Comparison of ENCODE assay signal across 18 cellular contexts in genomic region chr6:25477006-25477590, GRCh38.
DNase-seq lines count a peak whose midpoint lies in the region; ATAC-seq and TF ChIP-seq lines count a peak whose summit lies in the region.
"Had no signal": no experiment of that assay in that cellular context is flagged by ENCODE, and none has a peak within 500 bp of the region (broad histone marks: within the 10 kb centered on the region; RNA-seq: fewer than 3 reads in every experiment).

No MANE protein-coding gene starts in this region.

- H3K27me3 ChIP-seq in mammary epithelial cell (ENCODE audit: insufficient read depth, low read length) = no peaks in the 10 kb centered on the region
- H3K27me3 ChIP-seq: heart right ventricle, right lobe of liver had no signal

- ATAC-seq in GM18858 (IDR thresholded peaks at IDR 0.05; ENCODE audit: unreplicated experiment) (no peak), HG03469 (IDR thresholded peaks at IDR 0.05; ENCODE audit: unreplicated experiment) (no peak)
- ATAC-seq: effector memory CD8-positive, alpha-beta T cell; heart right ventricle; left lobe of liver; naive thymus-derived CD8-positive, alpha-beta T cell; right lobe of liver; T-cell had no signal

- H3K9me3 ChIP-seq in mammary epithelial cell (replicated peaks; ENCODE audit: insufficient read depth, low read length) = no peaks in the 10 kb centered on the region
- H3K9me3 ChIP-seq: heart right ventricle, right lobe of liver had no signal

- 71% methylated on average over 4 of the region's 4 CpGs for WGBS in mammary epithelial cell (ENCODE audit: low coverage, missing lambda C conversion rate)

- dilution Hi-C loops in mammary epithelial cell (cut with HindIII; ENCODE audit: low sequenced_read_pairs) = no loop called here

- BruUV-seq in mammary epithelial cell (replicated peaks; lab: Mats Ljungman, UMichigan) = no TSS peak

- intact Hi-C loops in mammary epithelial cell (cut with micrococcal nuclease) = no loop called here

- TF ChIP-seq CTCF in mammary epithelial cell (conservative IDR thresholded peaks at IDR 0.05 in 1 of 2, IDR thresholded peaks at IDR 0.05 in 1 of 2; ENCODE audit: extremely low read depth in 1 of 2, insufficient read depth in 1 of 2, low read depth in 1 of 2, low read length in 2 of 2) = no peak

- H3K4me3 ChIP-seq in mammary epithelial cell (replicated peaks in 1 of 3; ENCODE audit: insufficient read depth in 1 of 3, low read depth in 2 of 3, low read length in 3 of 3) = no peak overlapping the region
- H3K4me3 ChIP-seq: heart right ventricle, PC-9, right lobe of liver had no signal

- peak; percentile 37 for DNase-seq in ELR (ENCODE audit: low read depth)
- peak; percentile 90 for DNase-seq in M059J (ENCODE audit: low read depth)
- peak; percentile 61 for DNase-seq in mammary epithelial cell
- peak; percentile 67 for DNase-seq in myocyte (ENCODE audit: low read depth)
- DNase-seq in stimulated activated CD4-positive, alpha-beta T cell treated with anti-CD3 and anti-CD28 coated beads, Interleukin-12 subunit alpha, Interleukin-12 subunit beta, amount 100 ng/mL, for 4 hours = no peak
- no peak for DNase-seq in NCI-H1694 treated with DMSO at 0.1 percent for 48 hours (lab: John Stamatoyannopoulos, UW)
- DNase-seq: anterior cingulate cortex; CD4-positive, CD25-positive, alpha-beta regulatory T cell; effector memory CD8-positive, alpha-beta T cell; heart right ventricle; naive thymus-derived CD8-positive, alpha-beta T cell; PC-9; right lobe of liver; stimulated activated naive CD4-positive, alpha-beta T cell treated with Interleukin-2 at 50 U/mL for 16 hours; T-cell had no signal

- no peak overlapping the region for H3K9ac ChIP-seq in mammary epithelial cell (ENCODE audit: insufficient read depth, low read length)

- peaks cover 15% of the 10 kb centered on the region for H3K36me3 ChIP-seq in mammary epithelial cell (ENCODE audit: insufficient read depth, low read length)
- H3K36me3 ChIP-seq: heart right ventricle, right lobe of liver had no signal

- CTCF ChIA-PET in mammary epithelial cell (lab: Charles Lee; ENCODE audit: low non-redundant PET) = no interaction called here

- in situ Hi-C loops in mammary epithelial cell (cut with MboI; ENCODE audit: low sequenced_read_pairs in 2 of 2) = no loop called here

- peaks cover 26% of the 10 kb centered on the region for H3K4me1 ChIP-seq in mammary epithelial cell (ENCODE audit: insufficient read depth, low read length)
- H3K4me1 ChIP-seq: heart right ventricle, right lobe of liver had no signal

- H3K4me2 ChIP-seq in mammary epithelial cell (ENCODE audit: insufficient read depth, low read depth, low read length) = no peak overlapping the region
- H3K4me2 ChIP-seq: PC-9 had no signal

- no peaks in the 10 kb centered on the region for H4K20me1 ChIP-seq in mammary epithelial cell (ENCODE audit: insufficient read depth, low read length)

- H2AFZ ChIP-seq in mammary epithelial cell (ENCODE audit: low read depth, low read length) = peak overlapping the region; percentile 5
- H2AFZ ChIP-seq: PC-9 had no signal

- H3K27ac ChIP-seq in mammary epithelial cell (ENCODE audit: insufficient read depth, low read depth, low read length) = no peak overlapping the region
- H3K27ac ChIP-seq: heart right ventricle, PC-9, right lobe of liver had no signal

- no peaks in the 10 kb centered on the region for H3K79me2 ChIP-seq in mammary epithelial cell (ENCODE audit: insufficient read depth, low read length)

Comparison
In these comparisons a context has a peak if more than half of its experiments do, and no peak if none do; other contexts are left out.
1. DNase-seq: peak in ELR (single experiment), M059J (single experiment), mammary epithelial cell (single experiment) and myocyte (single experiment); none in stimulated activated CD4-positive, alpha-beta T cell treated with anti-CD3 and anti-CD28 coated beads, Interleukin-12 subunit alpha, Interleukin-12 subunit beta, amount 100 ng/mL, for 4 hours (single experiment) and NCI-H1694 treated with DMSO at 0.1 percent for 48 hours (single experiment).